8 cellular contexts compared by ENCODE assay signal in genomic region chr2:37324536-37324785, GRCh38. TPM values are rescaled to one million over a fixed set of nuclear protein-coding genes. Genes with fewer than 3 reads are reported as not detected.
DNase-seq lines count a peak whose midpoint lies in the region; ATAC-seq and TF ChIP-seq lines count a peak whose summit lies in the region.

No MANE protein-coding gene starts in this region.

- H3K36me3 ChIP-seq in right lobe of liver, result no peaks in the 10 kb centered on the region

- H3K36me3 Mint-ChIP-seq in MCF 10A (ENCODE audit: insufficient read depth, unreplicated experiment), result peaks cover 5% of the 10 kb centered on the region

- H3K4me3 Mint-ChIP-seq in MCF 10A (ENCODE audit: unreplicated experiment), result peak overlapping the region; percentile 88

- ATAC-seq in right lobe of liver (no peak), HG02759 (IDR thresholded peaks at IDR 0.05; ENCODE audit: unreplicated experiment) (no peak)

- POLR2A ChIA-PET in MCF 10A (lab: Yijun Ruan, JAX), result interaction anchor here (0.6 to 6.4 kb wide), 22 partner anchors 13 to 1277 kb away, joined by 3 to 104 read pairs (median 4); partner anchors contain the start of genes CEBPZ, NDUFAF7 and RMDN2

- CTCF ChIA-PET in MCF 10A (lab: Yijun Ruan, JAX), result interaction anchor here (1.2 to 1.3 kb wide), 2 partner anchors 13 to 38 kb away, joined by 3 to 5 read pairs; no protein-coding TSS in a partner anchor

- no peaks in the 10 kb centered on the region for H3K27me3 Mint-ChIP-seq in MCF 10A (ENCODE audit: insufficient read depth, unreplicated experiment)

- DNase-seq in GM13976 (ENCODE audit: low spot score), result no peak
- peak; percentile 82 for DNase-seq in NCI-H2227 (lab: John Stamatoyannopoulos, UW; ENCODE audit: unreplicated experiment)
- no peak for DNase-seq in MCF 10A (ENCODE audit: unreplicated experiment)
- peak in 1 of 3 donors; percentile 85 for DNase-seq in right lobe of liver
- DNase-seq in substantia nigra (lab: John Stamatoyannopoulos, UW), result peak in 14 of 49 donors; percentile 28 to 86 (median 60)
- no peak for DNase-seq in DMS 273 (lab: John Stamatoyannopoulos, UW; ENCODE audit: unreplicated experiment)
- DNase-seq in SKM-1 (lab: John Stamatoyannopoulos, UW; ENCODE audit: unreplicated experiment), result no peak

- WGBS in right lobe of liver (ENCODE audit: insufficient coverage, low coverage, low lambda C conversion rate, missing lambda C conversion rate), result 0% methylated on average over 6 of the region's 33 CpGs

- H3K27me3 ChIP-seq in right lobe of liver, result no peaks in the 10 kb centered on the region

- peak; percentile 32 for TF ChIP-seq CTCF in GM13976 (IDR thresholded peaks at IDR 0.05; ENCODE audit: borderline replicate concordance, control extremely low read depth, extremely low read depth, insufficient read depth, missing control alignments)
- peak; percentile 9 for TF ChIP-seq CTCF in MCF 10A (IDR thresholded peaks at IDR 0.05; ENCODE audit: unreplicated experiment)
- peak in 1 of 4 donors; percentile 8 for TF ChIP-seq CTCF in right lobe of liver (IDR thresholded peaks at IDR 0.05)

- H3K4me3 ChIP-seq in right lobe of liver, result peak overlapping the region; percentile 75 to 80 (median 80)

- H3K9me3 ChIP-seq in right lobe of liver, result no peaks in the 10 kb centered on the region

- peaks cover 14% of the 10 kb centered on the region for H3K4me1 Mint-ChIP-seq in MCF 10A (ENCODE audit: insufficient read depth, unreplicated experiment)

- no peaks in the 10 kb centered on the region for H3K9me3 Mint-ChIP-seq in MCF 10A (ENCODE audit: unreplicated experiment)

- intact Hi-C loops in MCF 10A (cut with micrococcal nuclease), result loop anchor here (5.0 kb wide), 1 partner anchor 53 kb away; no protein-coding TSS in a partner anchor
- intact Hi-C loops in right lobe of liver (cut with DNase I), result no loop called here

- H3K4me1 ChIP-seq in right lobe of liver, result peaks cover 0 to 23% (median 8%) of the 10 kb centered on the region in 4 donors

- H3K27ac ChIP-seq in right lobe of liver (peak overlapping the region; percentile 79 to 91 (median 91)), substantia nigra (ENCODE audit: low read depth, low read length, poor library complexity, severe bottlenecking) (peak overlapping the region; percentile 77)

- H3K27ac Mint-ChIP-seq in MCF 10A (ENCODE audit: low read depth, unreplicated experiment), result no peak overlapping the region

- BruUV-seq in MCF 10A (replicated peaks; lab: Mats Ljungman, UMichigan), result no TSS peak

- TF ChIP-seq POLR2A in right lobe of liver (IDR thresholded peaks at IDR 0.05), result no peak

- in situ Hi-C loops in GM13976 (cut with MboI; ENCODE audit: low sequenced_read_pairs, unreplicated experiment), result no loop called here

RNA-seq across cellular contexts. Expression of gene PRKD3, which starts 0.2 kb away (rescaled TPM):
- total RNA-seq in MCF 10A (2022) (22.0 and 23.9 TPM in 2 replicates), right lobe of liver (10 to 100 TPM in 4 of 6 experiments, 1 to 10 TPM in 2; 8.4 to 15.2 (median 10.9) TPM)

RNA-seq across cellular contexts. Expression of gene QPCT, which starts 20.0 kb away (rescaled TPM):
- not detected in 2 replicates for total RNA-seq in MCF 10A (2022)
- total RNA-seq in right lobe of liver, result 1 to 10 TPM in 3 of 6 experiments, under 1 TPM in 3; 0.55 to 1.5 (median 1.1) TPM
